1 cellular context compared by ENCODE assay signal in genomic region chr1:155969377-155969791, GRCh38.
TF ChIP-seq lines count a peak whose summit lies in the region.

No MANE protein-coding gene starts in this region.

TF ChIP-seq in HEK293T, 16 proteins besides CTCF, POLR2A, EP300 and RAD21 (continued from another document):
- no peak for TF ChIP-seq ELF4 (IDR thresholded peaks at IDR 0.05)
